ENCODE assay signal across 12 cellular contexts in the genomic region with DNA sequence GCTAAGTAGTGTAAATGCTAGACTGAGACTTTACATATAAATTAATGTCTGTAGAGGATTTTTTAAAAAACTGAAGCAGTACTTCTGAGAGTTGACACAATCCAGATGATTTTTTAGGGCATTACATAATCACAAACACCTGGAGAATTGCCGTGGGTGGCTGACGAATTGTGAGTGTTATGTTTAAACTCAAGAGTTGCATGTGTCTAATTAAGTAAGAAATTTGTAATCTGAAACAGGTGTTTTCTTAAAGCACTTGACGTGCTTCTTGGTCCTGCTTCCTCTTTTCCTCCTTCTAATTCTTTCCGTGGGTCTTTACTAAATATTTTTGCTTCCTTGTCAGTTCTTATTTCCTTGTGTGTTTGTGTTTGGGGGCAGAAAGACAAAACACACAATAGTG. TPM values are rescaled to one million over a fixed set of nuclear protein-coding genes. Genes with fewer than 3 reads are reported as not detected.
A peak's percentile ranks its signal among the peaks of the same experiment; 100 is the strongest.
DNase-seq lines count a peak whose midpoint lies in the region; ATAC-seq and TF ChIP-seq lines count a peak whose summit lies in the region.
"Had no signal": no experiment of that assay in that cellular context is flagged by ENCODE, and none has a peak within 500 bp of the region (broad histone marks: within the 10 kb centered on the region; RNA-seq: fewer than 3 reads in every experiment).

No MANE protein-coding gene starts in this region.

- no peak overlapping the region for H3K4me3 Mint-ChIP-seq in activated CD4-positive, alpha-beta memory T cell treated with anti-CD3 and anti-CD28 coated beads for 36 hours
- H3K4me3 Mint-ChIP-seq in activated CD4-positive, alpha-beta memory T cell treated with anti-CD3 and anti-CD28 coated beads, Interleukin-2, amount 10 ng/mL, durations not matched to agents 7 days and 5 days: no peak overlapping the region

- POLR2A ChIA-PET in activated CD4-positive, alpha-beta memory T cell treated with anti-CD3 and anti-CD28 coated beads for 36 hours (lab: Charles Lee): no interaction called here
- POLR2A ChIA-PET in activated CD4-positive, alpha-beta memory T cell treated with anti-CD3 and anti-CD28 coated beads, Interleukin-2, amount 10 ng/mL, durations not matched to agents 7 days and 5 days (lab: Charles Lee): no interaction called here

- TF ChIP-seq CTCF in gastrocnemius medialis (IDR thresholded peaks at IDR 0.05 in 4 of 5, conservative IDR thresholded peaks at IDR 0.05 in 1 of 5) (no peak), osteoblast (IDR thresholded peaks at IDR 0.05; ENCODE audit: extremely low read depth, low read depth, low read length) (no peak)

- peaks cover 1% of the 10 kb centered on the region for H3K4me1 Mint-ChIP-seq in activated CD4-positive, alpha-beta memory T cell treated with anti-CD3 and anti-CD28 coated beads for 36 hours (ENCODE audit: low read depth)
- no peaks in the 10 kb centered on the region for H3K4me1 Mint-ChIP-seq in activated CD4-positive, alpha-beta memory T cell treated with anti-CD3 and anti-CD28 coated beads, Interleukin-2, amount 10 ng/mL, durations not matched to agents 7 days and 5 days

- H2AFZ ChIP-seq in osteoblast (ENCODE audit: low read length): no peak overlapping the region

- no peaks in the 10 kb centered on the region for H3K36me3 Mint-ChIP-seq in activated CD4-positive, alpha-beta memory T cell treated with anti-CD3 and anti-CD28 coated beads for 36 hours
- H3K36me3 Mint-ChIP-seq in activated CD4-positive, alpha-beta memory T cell treated with anti-CD3 and anti-CD28 coated beads, Interleukin-2, amount 10 ng/mL, durations not matched to agents 7 days and 5 days (ENCODE audit: low read depth): no peaks in the 10 kb centered on the region

- H3K27ac ChIP-seq in gastrocnemius medialis (peak overlapping the region; percentile 43 to 55 (median 50)), osteoblast (ENCODE audit: low read depth, low read length) (no peak overlapping the region)

- in situ Hi-C loops in gastrocnemius medialis (cut with MboI; ENCODE audit: low sequenced_read_pairs in 4 of 4): loop anchor here in 2 of 4 donors (5.0 to 10.0 kb wide), 3 partner anchors 102 to 118 kb away; no protein-coding TSS in a partner anchor

- no peak overlapping the region for H3K4me2 ChIP-seq in osteoblast (ENCODE audit: insufficient read depth, low read length)

- ATAC-seq in HG02840 (IDR thresholded peaks at IDR 0.05; ENCODE audit: low FRiP score, unreplicated experiment) (peak; percentile 63), gastrocnemius medialis (peak in 1 of 2 donors; percentile 42)

- H3K27me3 Mint-ChIP-seq in activated CD4-positive, alpha-beta memory T cell treated with anti-CD3 and anti-CD28 coated beads for 36 hours: no peaks in the 10 kb centered on the region
- H3K27me3 Mint-ChIP-seq in activated CD4-positive, alpha-beta memory T cell treated with anti-CD3 and anti-CD28 coated beads, Interleukin-2, amount 10 ng/mL, durations not matched to agents 7 days and 5 days: peaks cover 2% of the 10 kb centered on the region

- no peaks in the 10 kb centered on the region for H3K9me3 ChIP-seq in gastrocnemius medialis
- no peaks in the 10 kb centered on the region for H3K9me3 ChIP-seq in osteoblast (ENCODE audit: low read depth, low read length)

- no peak for TF ChIP-seq POLR2A in gastrocnemius medialis (IDR thresholded peaks at IDR 0.05)

- H3K4me1 ChIP-seq in gastrocnemius medialis: peaks cover 0 to 11% of the 10 kb centered on the region in 2 donors
- H3K4me1 ChIP-seq in osteoblast (ENCODE audit: insufficient read depth, low read length): no peaks in the 10 kb centered on the region

- no peaks in the 10 kb centered on the region for H3K79me2 ChIP-seq in osteoblast (ENCODE audit: insufficient read depth, low read length)

- no peak overlapping the region for H3K27ac Mint-ChIP-seq in activated CD4-positive, alpha-beta memory T cell treated with anti-CD3 and anti-CD28 coated beads for 36 hours
- H3K27ac Mint-ChIP-seq in activated CD4-positive, alpha-beta memory T cell treated with anti-CD3 and anti-CD28 coated beads, Interleukin-2, amount 10 ng/mL, durations not matched to agents 7 days and 5 days: no peak overlapping the region

- DNase-seq in activated CD4-positive, alpha-beta memory T cell treated with anti-CD3 and anti-CD28 coated beads for 36 hours: peak; percentile 10
- no peak for DNase-seq in activated CD4-positive, alpha-beta memory T cell treated with anti-CD3 and anti-CD28 coated beads, Interleukin-2, amount 10 ng/mL, durations not matched to agents 7 days and 5 days
- peak; percentile 88 for DNase-seq in SK-N-DZ (ENCODE audit: low spot score)
- DNase-seq in gastrocnemius medialis: no peak
- no peak for DNase-seq in stimulated activated CD4-positive, alpha-beta T cell treated with anti-CD3 and anti-CD28 coated beads, Interleukin-2, amount 100 ng/mL, for 48 hours
- DNase-seq in activated gamma-delta T cell (lab: John Stamatoyannopoulos, UW): no peak
- no peak for DNase-seq in osteoblast (ENCODE audit: insufficient read length, low spot score, missing footprints)
- DNase-seq: activated naive CD4-positive, alpha-beta T cell treated with Interleukin-2 at 50 U/mL for 16 hours; midbrain; NCI-H446; trophoblast cell had no signal

- H4K20me1 ChIP-seq in osteoblast (ENCODE audit: insufficient read depth, low read length): no peaks in the 10 kb centered on the region

- no peaks in the 10 kb centered on the region for H3K9me3 Mint-ChIP-seq in activated CD4-positive, alpha-beta memory T cell treated with anti-CD3 and anti-CD28 coated beads for 36 hours
- no peaks in the 10 kb centered on the region for H3K9me3 Mint-ChIP-seq in activated CD4-positive, alpha-beta memory T cell treated with anti-CD3 and anti-CD28 coated beads, Interleukin-2, amount 10 ng/mL, durations not matched to agents 7 days and 5 days

- H3K4me3 ChIP-seq in gastrocnemius medialis: no peak overlapping the region
- H3K4me3 ChIP-seq in osteoblast (ENCODE audit: insufficient read depth, low read length): no peak overlapping the region

- H3K27me3 ChIP-seq in gastrocnemius medialis: no peaks in the 10 kb centered on the region
- H3K27me3 ChIP-seq in osteoblast (ENCODE audit: insufficient read depth, low read length): no peaks in the 10 kb centered on the region

- H3K36me3 ChIP-seq in gastrocnemius medialis (no peaks in the 10 kb centered on the region), osteoblast (ENCODE audit: insufficient read depth, low read length) (no peaks in the 10 kb centered on the region)

- intact Hi-C loops in activated CD4-positive, alpha-beta memory T cell treated with anti-CD3 and anti-CD28 coated beads for 36 hours (cut with micrococcal nuclease): loop anchor here (5.0 kb wide), 1 partner anchor 358 kb away; no protein-coding TSS in a partner anchor
- intact Hi-C loops in gastrocnemius medialis (cut with DNase I; ENCODE audit: low total_unique reads): loop anchor here (5.0 kb wide), 1 partner anchor 168 kb away; no protein-coding TSS in a partner anchor

- CTCF ChIA-PET in activated CD4-positive, alpha-beta memory T cell treated with anti-CD3 and anti-CD28 coated beads for 36 hours (lab: Charles Lee): interaction anchor here (1.7 kb wide), 1 partner anchor 116 kb away, joined by 8 read pairs; no protein-coding TSS in a partner anchor
- CTCF ChIA-PET in activated CD4-positive, alpha-beta memory T cell treated with anti-CD3 and anti-CD28 coated beads, Interleukin-2, amount 10 ng/mL, durations not matched to agents 7 days and 5 days (lab: Charles Lee): no interaction called here

RNA-seq across cellular contexts. Expression of a gene that starts 27.8 kb away (rescaled TPM):
- 1 to 10 TPM; 2.4 to 3.1 TPM for total RNA-seq in activated CD4-positive, alpha-beta memory T cell treated with anti-CD3 and anti-CD28 coated beads for 36 hours
- total RNA-seq in activated CD4-positive, alpha-beta memory T cell treated with anti-CD3 and anti-CD28 coated beads, Interleukin-2, amount 10 ng/mL, durations not matched to agents 7 days and 5 days: 1 to 10 TPM; 5.1 to 5.6 TPM
- polyA plus RNA-seq in SK-N-DZ (2014; cell fraction: cytosol; rRNA removed): 19.4 and 32.5 TPM in 2 replicates
- polyA plus RNA-seq in SK-N-DZ (2014; cell fraction: nucleus; rRNA removed): 12.2 and 20.0 TPM in 2 replicates
- total RNA-seq in gastrocnemius medialis: 10 to 100 TPM in 3 of 4 donors, 1 to 10 TPM in 1; 9.4 to 20.2 (median 14.2) TPM
- total RNA-seq in osteoblast: 15.9 and 16.5 TPM in 2 replicates

RNA-seq across cellular contexts. Expression of a gene that starts 35.3 kb away (rescaled TPM):
- not detected for total RNA-seq in activated CD4-positive, alpha-beta memory T cell treated with anti-CD3 and anti-CD28 coated beads for 36 hours
- not detected for total RNA-seq in activated CD4-positive, alpha-beta memory T cell treated with anti-CD3 and anti-CD28 coated beads, Interleukin-2, amount 10 ng/mL, durations not matched to agents 7 days and 5 days
- 0.05 and 0.41 TPM in 2 replicates for polyA plus RNA-seq in SK-N-DZ (2014; cell fraction: cytosol; rRNA removed)
- 0.12 and 0.36 TPM in 2 replicates for polyA plus RNA-seq in SK-N-DZ (2014; cell fraction: nucleus; rRNA removed)
- total RNA-seq in gastrocnemius medialis (1 to 10 TPM in 2 of 4 donors, under 1 TPM in 2; 0.40 to 2.4 (median 0.82) TPM), osteoblast (not detected in 2 replicates)

Comparison
In these comparisons a context has a peak if more than half of its experiments do, and no peak if none do; other contexts are left out.
1. DNase-seq: peak in activated CD4-positive, alpha-beta memory T cell treated with anti-CD3 and anti-CD28 coated beads for 36 hours (single experiment) and SK-N-DZ (single experiment); none in activated CD4-positive, alpha-beta memory T cell treated with anti-CD3 and anti-CD28 coated beads, Interleukin-2, amount 10 ng/mL, durations not matched to agents 7 days and 5 days (single experiment), gastrocnemius medialis (0 of 2), stimulated activated CD4-positive, alpha-beta T cell treated with anti-CD3 and anti-CD28 coated beads, Interleukin-2, amount 100 ng/mL, for 48 hours (0 of 2), activated gamma-delta T cell (single experiment) and osteoblast (single experiment).